Comparison of ENCODE assay signal across 8 cellular contexts in the genomic region with DNA sequence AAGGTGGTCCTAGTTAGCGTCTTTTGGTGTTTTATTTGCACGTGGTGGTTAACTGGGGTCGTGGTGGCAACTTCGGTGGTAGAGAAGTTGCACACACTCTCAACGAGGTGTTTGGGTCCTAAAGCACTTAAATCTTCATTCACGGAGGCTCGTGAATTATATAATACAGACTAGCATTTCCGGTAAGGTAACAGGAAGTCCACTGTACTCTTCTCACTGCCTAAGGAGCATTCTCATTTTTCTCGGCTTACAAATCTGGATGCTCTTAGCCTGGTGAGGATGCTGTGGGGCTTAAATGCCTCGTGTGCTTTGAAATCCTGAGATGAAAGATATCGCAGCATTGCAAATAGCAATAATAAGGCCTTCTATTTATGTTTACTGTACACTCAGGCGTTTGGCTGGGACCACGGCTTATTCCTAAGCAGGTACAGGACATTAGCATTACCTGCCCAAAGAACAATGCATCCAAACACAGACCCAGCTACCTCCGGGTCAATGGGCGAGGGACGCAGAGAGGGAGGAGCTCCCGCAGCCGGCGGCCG. TPM values are rescaled to one million over a fixed set of nuclear protein-coding genes. Genes with fewer than 3 reads are reported as not detected.
DNase-seq lines count a peak whose midpoint lies in the region; ATAC-seq and TF ChIP-seq lines count a peak whose summit lies in the region.

No MANE protein-coding gene starts in this region.

- H3K4me3 Mint-ChIP-seq in activated CD4-positive, alpha-beta T cell treated with anti-CD3 and anti-CD28 coated beads, Interleukin-2, amount 10 ng/mL, durations not matched to agents 7 days and 5 days: peak overlapping the region; percentile 90
- peak overlapping the region; percentile 91 for H3K4me3 Mint-ChIP-seq in nephron progenitor cell

- peaks cover 36% of the 10 kb centered on the region for H3K36me3 Mint-ChIP-seq in activated CD4-positive, alpha-beta T cell treated with anti-CD3 and anti-CD28 coated beads, Interleukin-2, amount 10 ng/mL, durations not matched to agents 7 days and 5 days (ENCODE audit: low read depth)
- peaks cover 34% of the 10 kb centered on the region for H3K36me3 Mint-ChIP-seq in nephron progenitor cell (ENCODE audit: low read depth)

- peak overlapping the region; percentile 94 for H3K27ac Mint-ChIP-seq in activated CD4-positive, alpha-beta T cell treated with anti-CD3 and anti-CD28 coated beads, Interleukin-2, amount 10 ng/mL, durations not matched to agents 7 days and 5 days
- H3K27ac Mint-ChIP-seq in nephron progenitor cell: peak overlapping the region; percentile 96

- POLR2A ChIA-PET in activated CD4-positive, alpha-beta T cell treated with anti-CD3 and anti-CD28 coated beads, Interleukin-2, amount 10 ng/mL, durations not matched to agents 7 days and 5 days (lab: Charles Lee): interaction anchor here (0.6 to 1.0 kb wide), 4 partner anchors 127 to 1637 kb away, joined by 3 to 11 read pairs (median 3); a partner anchor contains a TSS

- ATAC-seq in HG02981 (IDR thresholded peaks at IDR 0.05; ENCODE audit: unreplicated experiment) (no peak), HG02852 (IDR thresholded peaks at IDR 0.05; ENCODE audit: unreplicated experiment) (no peak)

- no peak for DNase-seq in activated CD4-positive, alpha-beta T cell treated with anti-CD3 and anti-CD28 coated beads, Interleukin-2, amount 10 ng/mL, durations not matched to agents 7 days and 5 days
- DNase-seq in activated CD4-positive, alpha-beta T cell treated with anti-CD3 and anti-CD28 coated beads, Interleukin-2, amount 50 U/mL, for 48 hours: no peak
- no peak for DNase-seq in nephron progenitor cell

- no peaks in the 10 kb centered on the region for H3K9me2 ChIP-seq in SU-DHL-6 (replicated peaks; ENCODE audit: insufficient read depth, low read length)

- H3K4me1 ChIP-seq in HUES6 (ENCODE audit: control insufficient read depth, insufficient read depth, low read length): peaks cover 28% of the 10 kb centered on the region
- H3K4me1 ChIP-seq in esophagus (ENCODE audit: control insufficient read depth in 2 of 2, insufficient read depth in 2 of 2, low read length in 1 of 2): peaks cover 0 to 5% of the 10 kb centered on the region in 2 donors

- H3K27me3 Mint-ChIP-seq in activated CD4-positive, alpha-beta T cell treated with anti-CD3 and anti-CD28 coated beads, Interleukin-2, amount 10 ng/mL, durations not matched to agents 7 days and 5 days: no peaks in the 10 kb centered on the region
- H3K27me3 Mint-ChIP-seq in nephron progenitor cell (ENCODE audit: low read depth, poor library complexity): peaks cover 3% of the 10 kb centered on the region

- TF ChIP-seq CTCF in SU-DHL-6 (IDR thresholded peaks at IDR 0.05; ENCODE audit: insufficient read depth, low read length, poor library complexity, severe bottlenecking) (no peak), nephron progenitor cell (IDR thresholded peaks at IDR 0.05) (no peak)

- H3K4me1 Mint-ChIP-seq in activated CD4-positive, alpha-beta T cell treated with anti-CD3 and anti-CD28 coated beads, Interleukin-2, amount 10 ng/mL, durations not matched to agents 7 days and 5 days: peaks cover 52% of the 10 kb centered on the region
- peaks cover 39% of the 10 kb centered on the region for H3K4me1 Mint-ChIP-seq in nephron progenitor cell

- no peaks in the 10 kb centered on the region for H3K27me3 ChIP-seq in HUES6 (ENCODE audit: control insufficient read depth, insufficient read depth, low read length)
- H3K27me3 ChIP-seq in SU-DHL-6 (ENCODE audit: low read length): no peaks in the 10 kb centered on the region
- H3K27me3 ChIP-seq in esophagus (ENCODE audit: control insufficient read depth in 1 of 2, insufficient read depth in 2 of 2, low read length in 2 of 2): no peaks in the 10 kb centered on the region

- peak overlapping the region; percentile 91 for H3K4me2 ChIP-seq in SU-DHL-6 (ENCODE audit: low read depth, low read length, poor library complexity, severe bottlenecking)

- H3K9me3 Mint-ChIP-seq in activated CD4-positive, alpha-beta T cell treated with anti-CD3 and anti-CD28 coated beads, Interleukin-2, amount 10 ng/mL, durations not matched to agents 7 days and 5 days: no peaks in the 10 kb centered on the region
- H3K9me3 Mint-ChIP-seq in nephron progenitor cell: no peaks in the 10 kb centered on the region

- H3K79me2 ChIP-seq in SU-DHL-6 (ENCODE audit: insufficient read depth, low read length): peaks cover 50% of the 10 kb centered on the region

- no peaks in the 10 kb centered on the region for H3K9me3 ChIP-seq in HUES6 (ENCODE audit: control insufficient read depth, insufficient read depth, low read depth, low read length)
- H3K9me3 ChIP-seq in SU-DHL-6 (ENCODE audit: insufficient read depth, low read length): no peaks in the 10 kb centered on the region
- H3K9me3 ChIP-seq in esophagus (ENCODE audit: control insufficient read depth in 2 of 2, insufficient read depth in 1 of 2, low read depth in 1 of 2, low read length in 1 of 2): no peaks in the 10 kb centered on the region

- H3F3A ChIP-seq in SU-DHL-6 (ENCODE audit: insufficient read depth): peaks cover 8% of the 10 kb centered on the region; the same call in 1 of the 2 replicates

- WGBS in esophagus, 2 donors: 0 to 2% methylated on average over 20 of the region's 20 CpGs

- H2AFZ ChIP-seq in SU-DHL-6 (ENCODE audit: low read depth, low read length, severe bottlenecking): peak overlapping the region; percentile 49

- H3K4me3 ChIP-seq in HUES6 (ENCODE audit: low read depth, low read length) (peak overlapping the region; percentile 76), SU-DHL-6 (ENCODE audit: insufficient read depth, low read length, poor library complexity, severe bottlenecking) (peak overlapping the region; percentile 75), esophagus (ENCODE audit: low read depth in 1 of 2, low read length in 2 of 2) (peak overlapping the region; percentile 91 to 95)

- H3K36me3 ChIP-seq in HUES6 (ENCODE audit: control insufficient read depth, insufficient read depth, low read length) (peaks cover 40% of the 10 kb centered on the region), SU-DHL-6 (ENCODE audit: low read length) (peaks cover 27% of the 10 kb centered on the region), esophagus (ENCODE audit: control insufficient read depth in 2 of 2, insufficient read depth in 2 of 2, low read length in 1 of 2) (peaks cover 5 to 9% of the 10 kb centered on the region in 2 donors)

- CTCF ChIA-PET in activated CD4-positive, alpha-beta T cell treated with anti-CD3 and anti-CD28 coated beads, Interleukin-2, amount 10 ng/mL, durations not matched to agents 7 days and 5 days (lab: Charles Lee): interaction anchor here (0.6 to 2.0 kb wide), 6 partner anchors 14 to 299 kb away, joined by 3 to 7 read pairs (median 6); no protein-coding TSS in a partner anchor

- peaks cover 3% of the 10 kb centered on the region; the same call in 1 of the 2 replicates for H4K20me1 ChIP-seq in SU-DHL-6 (ENCODE audit: low read depth, low read length)

- H3K9ac ChIP-seq in HUES6 (ENCODE audit: low read length) (peak overlapping the region; percentile 93), SU-DHL-6 (ENCODE audit: low read length) (peak overlapping the region; percentile 73)

- peak overlapping the region; percentile 91 for H3K27ac ChIP-seq in HUES6 (ENCODE audit: low read depth, low read length)
- peak overlapping the region; percentile 71 for H3K27ac ChIP-seq in SU-DHL-6 (ENCODE audit: low read depth, low read length)
- peak overlapping the region; percentile 93 to 99 for H3K27ac ChIP-seq in esophagus (ENCODE audit: low read depth in 2 of 2, low read length in 1 of 2)

RNA-seq across cellular contexts. Expression of a gene that starts 1.0 kb away (rescaled TPM):
- 10 to 100 TPM; 52.8 to 54.5 TPM for total RNA-seq in activated CD4-positive, alpha-beta T cell treated with anti-CD3 and anti-CD28 coated beads, Interleukin-2, amount 10 ng/mL, durations not matched to agents 7 days and 5 days
- polyA plus RNA-seq in esophagus: 10 to 100 TPM; 31.1 to 39.2 TPM
